In genomic region chr10:112456533-112456932, GRCh38 we compare ENCODE assay signal across 13 cellular contexts. TPM values are rescaled to one million over a fixed set of nuclear protein-coding genes. Genes with fewer than 3 reads are reported as not detected.
DNase-seq lines count a peak whose midpoint lies in the region; ATAC-seq and TF ChIP-seq lines count a peak whose summit lies in the region.
"Had no signal": no experiment of that assay in that cellular context is flagged by ENCODE, and none has a peak within 500 bp of the region (broad histone marks: within the 10 kb centered on the region; RNA-seq: fewer than 3 reads in every experiment).

No MANE protein-coding gene starts in this region.

- H3K9me3 Mint-ChIP-seq in activated naive CD4-positive, alpha-beta T cell treated with anti-CD3 and anti-CD28 coated beads for 36 hours, result no peaks in the 10 kb centered on the region
- H3K9me3 Mint-ChIP-seq in activated naive CD4-positive, alpha-beta T cell treated with anti-CD3 and anti-CD28 coated beads, Interleukin-2, amount 50 U/mL, for 72 hours, result no peaks in the 10 kb centered on the region
- peaks cover 18% of the 10 kb centered on the region for H3K9me3 Mint-ChIP-seq in WTC11
- H3K9me3 Mint-ChIP-seq in neural progenitor cell, result peaks cover 12% of the 10 kb centered on the region
- no peaks in the 10 kb centered on the region for H3K9me3 Mint-ChIP-seq in effector memory CD8-positive, alpha-beta T cell
- H3K9me3 Mint-ChIP-seq: activated T-helper 2 cell treated with anti-CD3 and anti-CD28 coated beads, Interferon-gamma antibody, Interleukin-2, Interleukin-4, amounts not matched to agents 10 μg/mL and 5 μg/mL and 100 μg/mL, durations not matched to agents 14 hours and 24 hours and 36 hours had no signal

- no peaks in the 10 kb centered on the region for H3F3A ChIP-seq in neural progenitor cell (ENCODE audit: low read depth)

- no peak overlapping the region for H2AFZ ChIP-seq in neural progenitor cell (replicated peaks)

- no peaks in the 10 kb centered on the region for H3K27me3 ChIP-seq in neural progenitor cell
- H3K27me3 ChIP-seq: spleen had no signal

- CTCF ChIA-PET in activated naive CD4-positive, alpha-beta T cell treated with anti-CD3 and anti-CD28 coated beads for 36 hours (lab: Charles Lee), result interaction anchor here (0.6 to 1.3 kb wide), 8 partner anchors 9 to 949 kb away, joined by 3 to 6 read pairs (median 4); partner anchors contain the start of gene VTI1A
- CTCF ChIA-PET in WTC11 (lab: Charles Lee), result interaction anchor here (1.1 kb wide), 1 partner anchor 14 kb away, joined by 3 read pairs; no protein-coding TSS in a partner anchor

- DNase-seq in activated naive CD4-positive, alpha-beta T cell treated with anti-CD3 and anti-CD28 coated beads for 36 hours, result peak; percentile 41
- DNase-seq in activated naive CD4-positive, alpha-beta T cell treated with anti-CD3 and anti-CD28 coated beads, Interleukin-2, amount 50 U/mL, for 72 hours (ENCODE audit: low spot score in 2 of 2), result no peak
- DNase-seq in HuH-7 (ENCODE audit: low spot score) (peak; percentile 20), WTC11 (ENCODE audit: low spot score) (no peak), neural progenitor cell (ENCODE audit: low spot score) (no peak), NCI-H1694 (lab: John Stamatoyannopoulos, UW) (no peak), T-helper 17 cell (no peak)
- DNase-seq in effector memory CD8-positive, alpha-beta T cell, result no peak
- DNase-seq: left colon, NCI-H1048, spleen had no signal

- intact Hi-C loops in activated naive CD4-positive, alpha-beta T cell treated with anti-CD3 and anti-CD28 coated beads for 36 hours (cut with micrococcal nuclease), result loop anchor here (1.0 to 10.0 kb wide), 2 partner anchors 80 to 1542 kb away; partner anchors contain the start of genes BBIP1 and SHOC2

- H3K9me3 ChIP-seq in neural progenitor cell (ENCODE audit: low read depth) (peaks cover 10% of the 10 kb centered on the region), T-helper 17 cell (ENCODE audit: control insufficient read depth, low read length, poor library complexity, severe bottlenecking) (no peaks in the 10 kb centered on the region)
- H3K9me3 ChIP-seq: spleen had no signal

- POLR2A ChIA-PET in WTC11 (lab: Charles Lee), result no interaction called here

- no peaks in the 10 kb centered on the region for H3K27me3 Mint-ChIP-seq in activated naive CD4-positive, alpha-beta T cell treated with anti-CD3 and anti-CD28 coated beads for 36 hours (ENCODE audit: low read depth)
- H3K27me3 Mint-ChIP-seq in WTC11 (ENCODE audit: low read depth) (no peaks in the 10 kb centered on the region), neural progenitor cell (ENCODE audit: insufficient read depth, low read depth) (no peaks in the 10 kb centered on the region), T-helper 17 cell (no peaks in the 10 kb centered on the region)
- H3K27me3 Mint-ChIP-seq in effector memory CD8-positive, alpha-beta T cell, result no peaks in the 10 kb centered on the region

- H3K9ac ChIP-seq in neural progenitor cell, result no peak overlapping the region

- H3K36me3 Mint-ChIP-seq in activated naive CD4-positive, alpha-beta T cell treated with anti-CD3 and anti-CD28 coated beads for 36 hours (ENCODE audit: low read depth), result peaks cover 5% of the 10 kb centered on the region
- H3K36me3 Mint-ChIP-seq in activated naive CD4-positive, alpha-beta T cell treated with anti-CD3 and anti-CD28 coated beads, Interleukin-2, amount 50 U/mL, for 72 hours, result peaks cover 0 to 8% of the 10 kb centered on the region in 2 donors
- peaks cover 14% of the 10 kb centered on the region for H3K36me3 Mint-ChIP-seq in WTC11
- H3K36me3 Mint-ChIP-seq in neural progenitor cell, result peaks cover 7% of the 10 kb centered on the region
- H3K36me3 Mint-ChIP-seq in T-helper 17 cell (ENCODE audit: low read depth), result no peaks in the 10 kb centered on the region
- H3K36me3 Mint-ChIP-seq in effector memory CD8-positive, alpha-beta T cell (ENCODE audit: insufficient read depth), result peaks cover 4% of the 10 kb centered on the region

- H3K4me1 ChIP-seq in neural progenitor cell, result no peaks in the 10 kb centered on the region

- H3K4me3 Mint-ChIP-seq in activated naive CD4-positive, alpha-beta T cell treated with anti-CD3 and anti-CD28 coated beads for 36 hours, result no peak overlapping the region
- H3K4me3 Mint-ChIP-seq in WTC11 (no peak overlapping the region), neural progenitor cell (no peak overlapping the region), T-helper 17 cell (no peak overlapping the region)
- no peak overlapping the region for H3K4me3 Mint-ChIP-seq in effector memory CD8-positive, alpha-beta T cell

- H3K4me1 Mint-ChIP-seq in activated naive CD4-positive, alpha-beta T cell treated with anti-CD3 and anti-CD28 coated beads for 36 hours (ENCODE audit: low read depth), result peaks cover 19% of the 10 kb centered on the region
- H3K4me1 Mint-ChIP-seq in WTC11 (no peaks in the 10 kb centered on the region), neural progenitor cell (no peaks in the 10 kb centered on the region), T-helper 17 cell (peaks cover 19% of the 10 kb centered on the region)
- peaks cover 11 to 27% of the 10 kb centered on the region in 2 donors for H3K4me1 Mint-ChIP-seq in effector memory CD8-positive, alpha-beta T cell (ENCODE audit: low read depth in 2 of 2)

- no peak overlapping the region for H3K4me2 ChIP-seq in neural progenitor cell

- H3K36me3 ChIP-seq in neural progenitor cell, result no peaks in the 10 kb centered on the region

- H3K27ac ChIP-seq in neural progenitor cell, result no peak overlapping the region
- H3K27ac ChIP-seq: spleen had no signal

- no peak overlapping the region for H3K4me3 ChIP-seq in neural progenitor cell
- H3K4me3 ChIP-seq: spleen had no signal

- H3K79me2 ChIP-seq in neural progenitor cell (ENCODE audit: low read depth), result peaks cover 23% of the 10 kb centered on the region

- TF ChIP-seq CTCF in WTC11 (IDR thresholded peaks at IDR 0.05) (no peak), neural progenitor cell (IDR thresholded peaks at IDR 0.05) (peak; percentile 35)

- no peaks in the 10 kb centered on the region for H4K20me1 ChIP-seq in neural progenitor cell (ENCODE audit: low read depth)

- no peak overlapping the region for H3K27ac Mint-ChIP-seq in activated naive CD4-positive, alpha-beta T cell treated with anti-CD3 and anti-CD28 coated beads for 36 hours
- H3K27ac Mint-ChIP-seq in activated naive CD4-positive, alpha-beta T cell treated with anti-CD3 and anti-CD28 coated beads, Interleukin-2, amount 50 U/mL, for 72 hours, result no peak overlapping the region
- no peak overlapping the region for H3K27ac Mint-ChIP-seq in WTC11
- no peak overlapping the region for H3K27ac Mint-ChIP-seq in neural progenitor cell
- no peak overlapping the region for H3K27ac Mint-ChIP-seq in T-helper 17 cell
- H3K27ac Mint-ChIP-seq in effector memory CD8-positive, alpha-beta T cell, result no peak overlapping the region
- H3K27ac Mint-ChIP-seq: activated T-helper 2 cell treated with anti-CD3 and anti-CD28 coated beads, Interferon-gamma antibody, Interleukin-2, Interleukin-4, amounts not matched to agents 10 μg/mL and 5 μg/mL and 100 μg/mL, durations not matched to agents 14 hours and 24 hours and 36 hours had no signal

- no peak for ATAC-seq in activated naive CD4-positive, alpha-beta T cell treated with anti-CD3 and anti-CD28 coated beads, Interleukin-2, amount 50 U/mL, for 72 hours
- ATAC-seq in WTC11 (peak; percentile 81), T-helper 17 cell (no peak)
- no peak for ATAC-seq in effector memory CD8-positive, alpha-beta T cell (replicated peaks)
- ATAC-seq: esophagus mucosa, left colon had no signal

TF ChIP-seq in WTC11, 78 proteins besides CTCF, POLR2A, EP300 and RAD21 (continues in another document):
- TF ChIP-seq ZSCAN18 (CRISPR knock-in tag; IDR thresholded peaks at IDR 0.05) (no peak), SMAD4 (CRISPR knock-in tag; IDR thresholded peaks at IDR 0.05) (no peak), RORB (CRISPR knock-in tag; IDR thresholded peaks at IDR 0.05) (no peak)

RNA-seq across cellular contexts. Expression of gene VTI1A, which starts 9.5 kb away (rescaled TPM):
- total RNA-seq in activated naive CD4-positive, alpha-beta T cell treated with anti-CD3 and anti-CD28 coated beads for 36 hours, result 10 to 100 TPM; 24.9 to 28.4 TPM
- total RNA-seq in activated naive CD4-positive, alpha-beta T cell treated with anti-CD3 and anti-CD28 coated beads, Interleukin-2, amount 50 U/mL, for 72 hours, result 10 to 100 TPM; 39.7 to 40.8 TPM
- total RNA-seq in WTC11 (2021), result 18.6 to 20.1 TPM (median 18.9 TPM) in 3 replicates
- 28.8 and 30.4 TPM in 2 replicates for total RNA-seq in neural progenitor cell (ENCODE audit: low replicate concordance)
- 10 to 100 TPM; 58.8 to 65.0 TPM for total RNA-seq in T-helper 17 cell

RNA-seq across cellular contexts. Expression of gene ZDHHC6, which starts 9.8 kb away (rescaled TPM):
- total RNA-seq in activated naive CD4-positive, alpha-beta T cell treated with anti-CD3 and anti-CD28 coated beads for 36 hours, result 10 to 100 TPM; 37.8 to 39.0 TPM
- total RNA-seq in activated naive CD4-positive, alpha-beta T cell treated with anti-CD3 and anti-CD28 coated beads, Interleukin-2, amount 50 U/mL, for 72 hours, result 10 to 100 TPM; 47.8 to 54.5 TPM
- total RNA-seq in WTC11 (2021) (22.1 to 24.5 TPM (median 23.6 TPM) in 3 replicates), neural progenitor cell (ENCODE audit: low replicate concordance) (28.2 and 37.7 TPM in 2 replicates), T-helper 17 cell (10 to 100 TPM; 32.4 to 36.2 TPM)

Comparison
In these comparisons a context has a peak if more than half of its experiments do, and no peak if none do; other contexts are left out.
1. DNase-seq: peak in activated naive CD4-positive, alpha-beta T cell treated with anti-CD3 and anti-CD28 coated beads for 36 hours (single experiment) and HuH-7 (single experiment); none in activated naive CD4-positive, alpha-beta T cell treated with anti-CD3 and anti-CD28 coated beads, Interleukin-2, amount 50 U/mL, for 72 hours (0 of 2), WTC11 (single experiment), neural progenitor cell (single experiment), NCI-H1694 (single experiment), T-helper 17 cell (0 of 3) and effector memory CD8-positive, alpha-beta T cell (0 of 3).